20 cellular contexts compared by ENCODE assay signal in genomic region chr5:143336485-143336884, GRCh38.
A peak's percentile ranks its signal among the peaks of the same experiment; 100 is the strongest.
DNase-seq lines count a peak whose midpoint lies in the region; ATAC-seq and TF ChIP-seq lines count a peak whose summit lies in the region.
"Had no signal": no experiment of that assay in that cellular context is flagged by ENCODE, and none has a peak within 500 bp of the region (broad histone marks: within the 10 kb centered on the region; RNA-seq: fewer than 3 reads in every experiment).

No MANE protein-coding gene starts in this region.

- ATAC-seq in Right ventricle myocardium inferior (peak; percentile 51), heart right ventricle (peak in 7 of 8 donors; percentile 32 to 77 (median 67)), psoas muscle (no peak), GM18517 (IDR thresholded peaks at IDR 0.05; ENCODE audit: unreplicated experiment) (no peak), GM19395 (IDR thresholded peaks at IDR 0.05; ENCODE audit: unreplicated experiment) (no peak)
- ATAC-seq: A549 had no signal

- intact Hi-C loops in Right ventricle myocardium inferior (cut with DNase I): no loop called here
- intact Hi-C loops in cardiac septum (cut with DNase I): no loop called here
- intact Hi-C loops in heart right ventricle (cut with DNase I): loop anchor here in 1 of 10 donors (5.0 kb wide), 1 partner anchor 56 kb away; no protein-coding TSS in a partner anchor
- intact Hi-C loops in psoas muscle (cut with DNase I): no loop called here
- intact Hi-C loops in thyroid gland (cut with DNase I): no loop called here

- no peaks in the 10 kb centered on the region for H3K9me3 ChIP-seq in heart right ventricle
- no peaks in the 10 kb centered on the region for H3K9me3 ChIP-seq in psoas muscle
- H3K9me3 ChIP-seq in thyroid gland: no peaks in the 10 kb centered on the region
- H3K9me3 ChIP-seq: A549 had no signal

- H3K27me3 ChIP-seq in heart right ventricle (no peaks in the 10 kb centered on the region), psoas muscle (ENCODE audit: insufficient read depth in 3 of 3, low read length in 2 of 3) (no peaks in the 10 kb centered on the region), thyroid gland (no peaks in the 10 kb centered on the region)
- H3K27me3 ChIP-seq: BLaER1 treated with 17β-estradiol and CSF1 and Interleukin-3, amounts not matched to agents 10 nM and 100 nM had no signal

- peaks cover 0 to 8% (median 0%) of the 10 kb centered on the region in 9 donors for H3K36me3 ChIP-seq in heart right ventricle
- H3K36me3 ChIP-seq in psoas muscle (ENCODE audit: insufficient read depth in 1 of 2, low read depth in 1 of 2): no peaks in the 10 kb centered on the region
- no peaks in the 10 kb centered on the region for H3K36me3 ChIP-seq in thyroid gland

- TF ChIP-seq POLR2A in thyroid gland (IDR thresholded peaks at IDR 0.05): no peak

- peaks cover 3 to 78% (median 49%) of the 10 kb centered on the region in 9 donors for H3K4me1 ChIP-seq in heart right ventricle
- peaks cover 64% of the 10 kb centered on the region for H3K4me1 ChIP-seq in psoas muscle
- peaks cover 5 to 15% of the 10 kb centered on the region in 2 donors for H3K4me1 ChIP-seq in thyroid gland
- H3K4me1 ChIP-seq: BLaER1 treated with 17β-estradiol and CSF1 and Interleukin-3, amounts not matched to agents 10 nM and 100 nM had no signal

- DNase-seq in Right ventricle myocardium inferior (ENCODE audit: missing footprints): no peak
- no peak for DNase-seq in cardiac septum (ENCODE audit: low spot score)
- DNase-seq in heart right ventricle: peak in 1 of 2 donors; percentile 46
- no peak for DNase-seq in psoas muscle
- DNase-seq in thyroid gland: no peak
- DNase-seq: DMS 273 treated with DMSO at 0.1 percent for 48 hours; GDM1; KBM-7; NCI-H1048; NCI-H1436 treated with DMSO at 0.1 percent for 48 hours; NCI-H2029 treated with DMSO at 0.1 percent for 48 hours; NCI-H2171 treated with DMSO at 0.1 percent for 48 hours; NCI-H446 treated with DMSO at 0.1 percent for 48 hours; NK-92 treated with Interleukin-12 subunit alpha and Interleukin-12 subunit beta, amount 100 ng/mL, for 24 hours; OCI-M1; RPMI8226 had no signal

- peak overlapping the region in 9 of 10 donors; percentile 17 to 79 (median 70) for H3K27ac ChIP-seq in heart right ventricle
- peak overlapping the region; percentile 23 for H3K27ac ChIP-seq in psoas muscle
- no peak overlapping the region for H3K27ac ChIP-seq in thyroid gland
- H3K27ac ChIP-seq: BLaER1 treated with 17β-estradiol and CSF1 and Interleukin-3, amounts not matched to agents 10 nM and 100 nM had no signal

- 54 to 68% methylated on average over 6 of the region's 6 CpGs for WGBS in heart right ventricle, 2 donors
- WGBS in psoas muscle, 3 donors: 51 to 70% (median 55%) methylated on average over 6 of the region's 6 CpGs
- WGBS in thyroid gland, 2 donors: 89 to 90% methylated on average over 6 of the region's 6 CpGs

- H3K4me3 ChIP-seq in heart right ventricle (no peak overlapping the region), psoas muscle (no peak overlapping the region), thyroid gland (replicated peaks in 1 of 3) (no peak overlapping the region)
- H3K4me3 ChIP-seq: A549; BLaER1 treated with 17β-estradiol and CSF1 and Interleukin-3, amounts not matched to agents 10 nM and 100 nM had no signal

- TF ChIP-seq CTCF in heart right ventricle (IDR thresholded peaks at IDR 0.05) (no peak), psoas muscle (IDR thresholded peaks at IDR 0.05) (no peak), thyroid gland (IDR thresholded peaks at IDR 0.05) (no peak)

Comparison
In these comparisons a context has a peak if more than half of its experiments do, and no peak if none do; other contexts are left out.
1. ATAC-seq: peak in Right ventricle myocardium inferior (single experiment) and heart right ventricle (7 of 8); none in psoas muscle (0 of 4), GM18517 (single experiment) and GM19395 (single experiment).
2. H3K27ac ChIP-seq: peak in heart right ventricle (9 of 10) and psoas muscle (single experiment); none in thyroid gland (0 of 3).